12 cellular contexts compared by ENCODE assay signal in the genomic region with DNA sequence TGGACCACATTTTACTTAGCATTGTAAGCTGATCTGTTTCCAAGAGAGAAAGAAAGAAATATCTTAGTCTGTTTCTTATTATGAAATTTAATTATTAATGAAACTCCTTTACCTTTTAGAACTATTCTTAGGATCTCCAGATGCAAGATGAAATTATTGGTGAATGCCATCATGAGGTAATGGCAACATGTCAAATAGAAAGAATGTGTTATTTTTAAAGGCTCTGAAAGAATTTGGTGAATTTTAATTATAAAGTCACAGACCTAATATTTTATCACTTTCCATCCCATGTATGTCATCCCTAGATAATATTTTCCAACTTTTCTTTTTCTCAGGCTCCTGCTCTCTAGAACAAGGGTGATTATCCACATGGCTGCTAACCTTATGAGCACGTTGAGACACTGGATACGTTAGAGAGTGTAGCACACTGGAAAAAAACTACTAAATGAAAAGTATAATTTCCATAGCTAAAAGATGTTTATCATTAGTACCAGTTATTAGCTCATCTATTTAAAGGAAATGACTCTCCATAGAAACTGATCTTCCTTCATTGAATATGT.
A peak's percentile ranks its signal among the peaks of the same experiment; 100 is the strongest.
DNase-seq lines count a peak whose midpoint lies in the region; ATAC-seq, FAIRE-seq and TF ChIP-seq lines count a peak whose summit lies in the region.
"Had no signal": no experiment of that assay in that cellular context is flagged by ENCODE, and none has a peak within 500 bp of the region (broad histone marks: within the 10 kb centered on the region; RNA-seq: fewer than 3 reads in every experiment).

No MANE protein-coding gene starts in this region.

- H3K18ac ChIP-seq in IMR-90 (ENCODE audit: low read depth, low read length), result peak overlapping the region; percentile 87; the same call in 1 of the 2 replicates

- dilution Hi-C loops in IMR-90 (cut with HindIII; ENCODE audit: low sequenced_read_pairs, unreplicated experiment) (no loop called here), mammary epithelial cell (cut with HindIII; ENCODE audit: low sequenced_read_pairs) (loop anchor here (5.0 kb wide), 1 partner anchor 245 kb away; no protein-coding TSS in a partner anchor), keratinocyte (cut with MboI; ENCODE audit: extremely low pct_ligation_motif_present, low sequenced_read_pairs) (no loop called here)

- H4K5ac ChIP-seq in IMR-90 (ENCODE audit: low read depth, low read length), result no peak overlapping the region; the same call in 1 of the 2 replicates

- no peak overlapping the region for H3K56ac ChIP-seq in IMR-90 (ENCODE audit: extremely low read depth, insufficient read depth, low read length)

- H3K27ac ChIP-seq in ACC112 (ENCODE audit: low read depth, low read length), result peak overlapping the region; percentile 75
- no peak overlapping the region for H3K27ac ChIP-seq in IMR-90 (ENCODE audit: insufficient read depth, low read length)
- H3K27ac ChIP-seq in mammary epithelial cell (ENCODE audit: insufficient read depth, low read depth, low read length), result peak overlapping the region; percentile 98
- H3K27ac ChIP-seq in keratinocyte (ENCODE audit: control insufficient read depth, insufficient read depth, low read length), result peak overlapping the region; percentile 82
- H3K27ac ChIP-seq: BLaER1 treated with 17β-estradiol and CSF1 and Interleukin-3, amounts not matched to agents 10 nM and 100 nM had no signal

- WGBS in IMR-90 (ENCODE audit: extremely low coverage in 2 of 2, insufficient read length in 1 of 2), 2 experiments, result no CpG with 5 or more reads among the region's 2 CpGs
- 87% methylated on average over 2 of the region's 2 CpGs for WGBS in mammary epithelial cell (ENCODE audit: low coverage, missing lambda C conversion rate)

- H4K20me1 ChIP-seq in IMR-90 (ENCODE audit: insufficient read depth, low read length) (no peaks in the 10 kb centered on the region), mammary epithelial cell (ENCODE audit: insufficient read depth, low read length) (no peaks in the 10 kb centered on the region), keratinocyte (ENCODE audit: control insufficient read depth, extremely low read depth, insufficient read depth, low read length) (no peaks in the 10 kb centered on the region)
- H4K20me1 ChIP-seq: BLaER1 treated with 17β-estradiol and CSF1 and Interleukin-3, amounts not matched to agents 10 nM and 100 nM had no signal

- H3K9ac ChIP-seq in IMR-90 (ENCODE audit: low read depth, low read length) (no peak overlapping the region), mammary epithelial cell (ENCODE audit: insufficient read depth, low read length) (peak overlapping the region; percentile 79), keratinocyte (ENCODE audit: control insufficient read depth, extremely low read depth, insufficient read depth, low read length) (peak overlapping the region; percentile 15)
- H3K9ac ChIP-seq: BLaER1 treated with 17β-estradiol and CSF1 and Interleukin-3, amounts not matched to agents 10 nM and 100 nM had no signal

- H3K4me2 ChIP-seq in IMR-90 (ENCODE audit: low read depth, low read length) (no peak overlapping the region), mammary epithelial cell (ENCODE audit: insufficient read depth, low read depth, low read length) (peak overlapping the region; percentile 25), keratinocyte (ENCODE audit: control insufficient read depth, extremely low read depth, insufficient read depth, low read depth, low read length) (no peak overlapping the region)
- H3K4me2 ChIP-seq: BLaER1 treated with 17β-estradiol and CSF1 and Interleukin-3, amounts not matched to agents 10 nM and 100 nM had no signal

- no peak for TF ChIP-seq RAD21 in IMR-90 (IDR thresholded peaks at IDR 0.05; ENCODE audit: low read length)

- H3K9me1 ChIP-seq in IMR-90 (ENCODE audit: insufficient read depth, low read length), result no peaks in the 10 kb centered on the region
- H3K9me1 ChIP-seq in keratinocyte (ENCODE audit: control insufficient read depth, extremely low read depth, insufficient read depth, low read length), result no peaks in the 10 kb centered on the region

- peak overlapping the region; percentile 63; the same call in 1 of the 2 replicates for H3K4ac ChIP-seq in IMR-90 (ENCODE audit: low read depth, low read length)

- H2BK15ac ChIP-seq in IMR-90 (ENCODE audit: low read depth, low read length), result 0 out of 3 replicates have a peak overlapping the region, but pooled peaks have one; percentile 12

- peaks cover 39% of the 10 kb centered on the region for H3K4me1 ChIP-seq in ACC112 (ENCODE audit: control insufficient read depth, insufficient read depth, low read length, unreplicated experiment)
- H3K4me1 ChIP-seq in IMR-90 (ENCODE audit: control insufficient read depth, insufficient read depth, low read length), result peaks cover 7% of the 10 kb centered on the region
- peaks cover 55% of the 10 kb centered on the region for H3K4me1 ChIP-seq in mammary epithelial cell (ENCODE audit: insufficient read depth, low read length)
- H3K4me1 ChIP-seq in keratinocyte (ENCODE audit: control insufficient read depth, extremely low read depth, insufficient read depth, low read length), result peaks cover 36% of the 10 kb centered on the region

- in situ Hi-C loops in IMR-90 (cut with MboI; ENCODE audit: low sequenced_read_pairs) (no loop called here), mammary epithelial cell (cut with MboI; ENCODE audit: low sequenced_read_pairs in 2 of 2) (loop anchor here (10.0 kb wide), 1 partner anchor 97 kb away; no protein-coding TSS in a partner anchor)

- no peak overlapping the region for H3K14ac ChIP-seq in IMR-90 (replicated peaks; ENCODE audit: low read depth, low read length)

- peak overlapping the region; percentile 59; the same call in 1 of the 2 replicates for H2BK120ac ChIP-seq in IMR-90 (ENCODE audit: low read depth, low read length)

- peak overlapping the region; percentile 91 for H2BK20ac ChIP-seq in IMR-90 (ENCODE audit: low read depth, low read length)

- CTCF ChIA-PET in IMR-90 (lab: Yijun Ruan, JAX) (no interaction called here), mammary epithelial cell (lab: Charles Lee; ENCODE audit: low non-redundant PET) (no interaction called here)

- H2AFZ ChIP-seq in ACC112 (ENCODE audit: low read length, unreplicated experiment) (peak overlapping the region; percentile 28), IMR-90 (replicated peaks; ENCODE audit: low read length, poor library complexity) (no peak overlapping the region), mammary epithelial cell (ENCODE audit: low read depth, low read length) (no peak overlapping the region), keratinocyte (ENCODE audit: control insufficient read depth, low read length) (no peak overlapping the region)

- DNase-seq in IMR-90 (no peak), mammary epithelial cell (no peak), keratinocyte (ENCODE audit: low read depth, low spot score) (no peak), EL (no peak), MV-4-11 (lab: John Stamatoyannopoulos, UW) (no peak), GM20000 (ENCODE audit: low spot score) (no peak)
- DNase-seq: DMS 273 treated with DMSO at 0.1 percent for 48 hours, NCI-H1436 treated with DMSO at 0.1 percent for 48 hours, NCI-H526 treated with DMSO at 0.1 percent for 48 hours had no signal

- no peak overlapping the region for H3K23ac ChIP-seq in IMR-90 (ENCODE audit: low read depth, low read length)

- ATAC-seq in IMR-90 (ENCODE audit: low read depth), result no peak; the same call in 1 of the 2 replicates
- ATAC-seq in HG03025 (IDR thresholded peaks at IDR 0.05; ENCODE audit: low FRiP score, unreplicated experiment), result no peak

- TF ChIP-seq CTCF in IMR-90 (conservative IDR thresholded peaks at IDR 0.05; ENCODE audit: low read depth, low read length) (no peak), mammary epithelial cell (conservative IDR thresholded peaks at IDR 0.05 in 1 of 2, IDR thresholded peaks at IDR 0.05 in 1 of 2; ENCODE audit: extremely low read depth in 1 of 2, insufficient read depth in 1 of 2, low read depth in 1 of 2, low read length in 2 of 2) (no peak), keratinocyte (optimal IDR thresholded peaks at IDR 0.05 in 1 of 3, IDR thresholded peaks at IDR 0.05 in 1 of 3, conservative IDR thresholded peaks at IDR 0.05 in 1 of 3; ENCODE audit: extremely low read depth in 1 of 3, insufficient read depth in 2 of 3, low read length in 3 of 3) (no peak), GM20000 (IDR thresholded peaks at IDR 0.05; ENCODE audit: extremely low read depth, missing control alignments) (no peak)

- no peak for TF ChIP-seq POLR2A in IMR-90 (IDR thresholded peaks at IDR 0.05; ENCODE audit: low read depth, low read length)

- intact Hi-C loops in IMR-90 (cut with micrococcal nuclease) (loop anchor here (10.0 kb wide), 2 partner anchors 247 to 713 kb away; a partner anchor contains a TSS), mammary epithelial cell (cut with micrococcal nuclease) (loop anchor here (2.0 kb wide), 2 partner anchors 63 to 259 kb away; a partner anchor contains a TSS)

- H3K79me2 ChIP-seq in ACC112 (ENCODE audit: control insufficient read depth, insufficient read depth, low read length, unreplicated experiment), result no peaks in the 10 kb centered on the region
- H3K79me2 ChIP-seq in mammary epithelial cell (ENCODE audit: insufficient read depth, low read length), result no peaks in the 10 kb centered on the region
- no peaks in the 10 kb centered on the region for H3K79me2 ChIP-seq in keratinocyte (ENCODE audit: control insufficient read depth, insufficient read depth, low read length)

- H3K27me3 ChIP-seq in ACC112 (ENCODE audit: insufficient read depth, low read length), result no peaks in the 10 kb centered on the region
- H3K27me3 ChIP-seq in IMR-90 (ENCODE audit: control insufficient read depth, insufficient read depth, low read length), result no peaks in the 10 kb centered on the region
- no peaks in the 10 kb centered on the region for H3K27me3 ChIP-seq in mammary epithelial cell (ENCODE audit: insufficient read depth, low read length)
- H3K27me3 ChIP-seq in keratinocyte (ENCODE audit: control insufficient read depth, extremely low read depth, insufficient read depth, low read length), result no peaks in the 10 kb centered on the region
- H3K27me3 ChIP-seq: BLaER1 treated with 17β-estradiol and CSF1 and Interleukin-3, amounts not matched to agents 10 nM and 100 nM had no signal

- H4K8ac ChIP-seq in IMR-90 (ENCODE audit: low read depth in 2 of 2, low read length in 2 of 2), result peak overlapping the region; percentile 40 to 71; a peak in 2 of 4 replicates

- H3K9me3 ChIP-seq in IMR-90 (ENCODE audit: control insufficient read depth, insufficient read depth, low read length), result no peaks in the 10 kb centered on the region
- H3K9me3 ChIP-seq in mammary epithelial cell (replicated peaks; ENCODE audit: insufficient read depth, low read length), result no peaks in the 10 kb centered on the region
- no peaks in the 10 kb centered on the region for H3K9me3 ChIP-seq in keratinocyte (ENCODE audit: control insufficient read depth, low read depth, low read length)

- BruUV-seq in IMR-90 (replicated peaks; lab: Mats Ljungman, UMichigan) (no TSS peak), mammary epithelial cell (replicated peaks; lab: Mats Ljungman, UMichigan) (no TSS peak)

- no peak overlapping the region for H3K4me3 ChIP-seq in ACC112 (ENCODE audit: low read depth, low read length)
- no peak overlapping the region for H3K4me3 ChIP-seq in IMR-90 (ENCODE audit: insufficient read depth, low read depth, low read length)
- H3K4me3 ChIP-seq in mammary epithelial cell (replicated peaks in 1 of 3; ENCODE audit: insufficient read depth in 1 of 3, low read depth in 2 of 3, low read length in 3 of 3), result no peak overlapping the region
- H3K4me3 ChIP-seq in keratinocyte (ENCODE audit: control insufficient read depth in 2 of 3, extremely low read depth in 1 of 3, insufficient read depth in 2 of 3, low read depth in 1 of 3, low read length in 3 of 3), result no peak overlapping the region
- H3K4me3 ChIP-seq: BLaER1 treated with 17β-estradiol and CSF1 and Interleukin-3, amounts not matched to agents 10 nM and 100 nM had no signal

- FAIRE-seq in keratinocyte (lab: Jason Lieb, UNC), result no peak

- no peaks in the 10 kb centered on the region for H3K79me1 ChIP-seq in IMR-90 (ENCODE audit: low read depth in 1 of 2, low read length in 2 of 2)

- no peak overlapping the region; the same call in 1 of the 2 replicates for H2AK5ac ChIP-seq in IMR-90 (ENCODE audit: low read depth, low read length)

- H3K36me3 ChIP-seq in ACC112 (ENCODE audit: insufficient read depth, low read length), result no peaks in the 10 kb centered on the region
- no peaks in the 10 kb centered on the region for H3K36me3 ChIP-seq in IMR-90 (ENCODE audit: control insufficient read depth, insufficient read depth, low read length)
- H3K36me3 ChIP-seq in mammary epithelial cell (ENCODE audit: insufficient read depth, low read length), result no peaks in the 10 kb centered on the region
- H3K36me3 ChIP-seq in keratinocyte (ENCODE audit: control insufficient read depth in 2 of 2, extremely low read depth in 1 of 2, insufficient read depth in 2 of 2, low read length in 2 of 2), result no peaks in the 10 kb centered on the region
- H3K36me3 ChIP-seq: BLaER1 treated with 17β-estradiol and CSF1 and Interleukin-3, amounts not matched to agents 10 nM and 100 nM had no signal

- POLR2A ChIA-PET in IMR-90 (lab: Charles Lee; ENCODE audit: unreplicated experiment), result no interaction called here

- H2BK5ac ChIP-seq in IMR-90 (ENCODE audit: low read depth, low read length, poor library complexity, severe bottlenecking), result peak overlapping the region; percentile 74

- no peak overlapping the region; the same call in 1 of the 2 replicates for H4K91ac ChIP-seq in IMR-90 (ENCODE audit: insufficient read depth, low read depth, low read length)

- no peak overlapping the region for H2AK9ac ChIP-seq in IMR-90 (replicated peaks; ENCODE audit: low read depth, low read length, poor library complexity)
